In the genomic region with DNA sequence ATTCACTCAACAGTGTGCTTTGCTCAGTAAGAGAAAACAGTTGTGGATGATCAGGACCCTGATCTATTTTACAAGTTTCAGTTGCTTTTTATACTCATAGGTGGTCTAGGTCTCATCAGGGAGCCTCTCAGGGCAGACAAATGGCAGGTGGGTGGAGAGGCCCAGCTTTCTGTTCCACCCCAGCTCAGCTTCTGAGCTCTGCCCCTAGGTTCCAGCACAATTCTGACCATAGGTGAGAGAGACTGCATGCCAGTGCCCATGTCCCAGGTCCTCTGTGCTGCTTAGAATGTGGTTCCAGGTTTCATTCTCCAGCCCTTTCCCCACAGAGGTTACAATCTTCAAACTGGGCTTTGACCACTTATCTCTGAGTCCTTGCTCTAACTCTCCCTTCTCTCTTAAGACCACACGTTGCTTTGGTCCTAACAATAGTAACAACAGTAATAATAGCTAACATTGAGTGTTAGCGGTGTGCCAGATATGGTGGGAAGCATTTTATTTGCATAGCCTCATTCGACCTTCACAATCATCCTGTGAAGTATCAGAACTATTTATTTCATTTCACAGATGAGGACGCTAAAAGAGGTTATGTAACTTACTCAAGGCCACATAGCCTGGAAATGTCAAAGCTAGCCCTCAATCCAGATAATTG, we compare ENCODE assay signal across 14 cellular contexts. TPM values are rescaled to one million over a fixed set of nuclear protein-coding genes. Genes with fewer than 3 reads are reported as not detected.
A peak's percentile ranks its signal among the peaks of the same experiment; 100 is the strongest.
DNase-seq lines count a peak whose midpoint lies in the region; ATAC-seq and TF ChIP-seq lines count a peak whose summit lies in the region.
"Had no signal": no experiment of that assay in that cellular context is flagged by ENCODE, and none has a peak within 500 bp of the region (broad histone marks: within the 10 kb centered on the region; RNA-seq: fewer than 3 reads in every experiment).

No MANE protein-coding gene starts in this region.

- H3K4me1 Mint-ChIP-seq in activated naive CD8-positive, alpha-beta T cell treated with anti-CD3 and anti-CD28 coated beads for 36 hours = peaks cover 35% of the 10 kb centered on the region

- no peak overlapping the region for H3K4me3 Mint-ChIP-seq in activated naive CD8-positive, alpha-beta T cell treated with anti-CD3 and anti-CD28 coated beads for 36 hours
- H3K4me3 Mint-ChIP-seq: activated B cell treated with CpG ODN at 0.5 μM for 24 hours; CD8-positive, alpha-beta T cell had no signal

- peak overlapping the region; percentile 69 for H3K27ac Mint-ChIP-seq in activated naive CD8-positive, alpha-beta T cell treated with anti-CD3 and anti-CD28 coated beads for 36 hours
- H3K27ac Mint-ChIP-seq: activated B cell treated with CpG ODN at 0.5 μM for 24 hours; activated naive CD4-positive, alpha-beta T cell treated with anti-CD3 and anti-CD28 coated beads, Interleukin-2, amount 50 U/mL, for 72 hours; CD8-positive, alpha-beta T cell had no signal

- ATAC-seq in GM18858 (IDR thresholded peaks at IDR 0.05; ENCODE audit: unreplicated experiment) (peak; percentile 72), GM21423 (IDR thresholded peaks at IDR 0.05; ENCODE audit: unreplicated experiment) (peak; percentile 63), HG03064 (IDR thresholded peaks at IDR 0.05; ENCODE audit: low read depth, unreplicated experiment) (peak; percentile 65), omental fat pad (ENCODE audit: low FRiP score) (no peak)
- ATAC-seq: CD8-positive, alpha-beta T cell had no signal

- H3K36me3 Mint-ChIP-seq in activated naive CD8-positive, alpha-beta T cell treated with anti-CD3 and anti-CD28 coated beads for 36 hours = peaks cover 12% of the 10 kb centered on the region
- H3K36me3 Mint-ChIP-seq: CD8-positive, alpha-beta T cell had no signal

- TF ChIP-seq CTCF in omental fat pad (IDR thresholded peaks at IDR 0.05) = no peak

- H3K27me3 Mint-ChIP-seq in activated naive CD8-positive, alpha-beta T cell treated with anti-CD3 and anti-CD28 coated beads for 36 hours = no peaks in the 10 kb centered on the region
- H3K27me3 Mint-ChIP-seq: activated B cell treated with CpG ODN at 0.5 μM for 24 hours had no signal

- no peak for DNase-seq in activated naive CD8-positive, alpha-beta T cell treated with anti-CD3 and anti-CD28 coated beads for 36 hours
- no peak for DNase-seq in omental fat pad (ENCODE audit: low spot score)
- no peak for DNase-seq in SW 1271 (lab: John Stamatoyannopoulos, UW)
- no peak for DNase-seq in NCI-H2107 treated with DMSO at 0.1 percent for 48 hours (lab: John Stamatoyannopoulos, UW; ENCODE audit: unreplicated experiment)
- no peak for DNase-seq in DMS 273 treated with DMSO at 0.1 percent for 48 hours (lab: John Stamatoyannopoulos, UW)
- DNase-seq: activated B cell treated with CpG ODN at 0.5 μM for 24 hours; CD8-positive, alpha-beta T cell; dorsolateral prefrontal cortex; H7; Peyer's patch had no signal

- peaks cover 3% of the 10 kb centered on the region for H3K9me3 Mint-ChIP-seq in activated naive CD8-positive, alpha-beta T cell treated with anti-CD3 and anti-CD28 coated beads for 36 hours
- H3K9me3 Mint-ChIP-seq: activated B cell treated with CpG ODN at 0.5 μM for 24 hours; CD8-positive, alpha-beta T cell had no signal

RNA-seq across cellular contexts. Expression of gene DUSP10, which starts 19.6 kb away (rescaled TPM):
- total RNA-seq in activated naive CD8-positive, alpha-beta T cell treated with anti-CD3 and anti-CD28 coated beads for 36 hours = 10 to 100 TPM; 32.7 to 33.0 TPM
- total RNA-seq in omental fat pad = 10 to 100 TPM in 2 of 4 donors, 1 to 10 TPM in 2; 3.1 to 13.0 (median 10.2) TPM
